Comparison of ENCODE assay signal across 16 cellular contexts in genomic region chr1:41318135-41318534, GRCh38. TPM values are rescaled to one million over a fixed set of nuclear protein-coding genes. Genes with fewer than 3 reads are reported as not detected.
"Had no signal": no experiment of that assay in that cellular context is flagged by ENCODE, and none has a peak within 500 bp of the region (broad histone marks: within the 10 kb centered on the region; RNA-seq: fewer than 3 reads in every experiment).

No MANE protein-coding gene starts in this region.

- H3K9me3 ChIP-seq: pancreas, prostate gland, sigmoid colon, tibial artery had no signal

- H3K4me2 ChIP-seq: hepatocyte had no signal

- H3K4me1 ChIP-seq: prostate gland had no signal

- H3K27me3 ChIP-seq: hepatocyte, pancreas, sigmoid colon, tibial artery had no signal

- H3K27ac Mint-ChIP-seq: endodermal cell, natural killer cell had no signal

- H3K27ac ChIP-seq: coronary artery, hepatocyte, prostate gland had no signal

- H3K79me2 ChIP-seq: hepatocyte had no signal

- H3K36me3 Mint-ChIP-seq: natural killer cell had no signal

- H2AFZ ChIP-seq: hepatocyte had no signal

- H3K9me3 Mint-ChIP-seq: endodermal cell, natural killer cell, neural crest cell had no signal

- H3K4me3 Mint-ChIP-seq: endodermal cell, natural killer cell, neural crest cell had no signal

- ATAC-seq: natural killer cell, pancreas had no signal

- H3K4me3 ChIP-seq: coronary artery, hepatocyte, pancreas, prostate gland, sigmoid colon, tibial artery had no signal

- DNase-seq: central memory CD4-positive, alpha-beta T cell; effector CD4-positive, alpha-beta T cell; endodermal cell; foreskin melanocyte; natural killer cell; pancreas; sigmoid colon; small intestine; stimulated activated CD4-positive, alpha-beta T cell treated with anti-CD3 and anti-CD28 coated beads, Interleukin-2, amount 100 ng/mL, for 48 hours; stimulated activated naive CD4-positive, alpha-beta T cell treated with Interleukin-2 at 50 U/mL for 16 hours; tibial artery had no signal

- FAIRE-seq: pancreas, small intestine had no signal

- H3K36me3 ChIP-seq: pancreas, prostate gland, sigmoid colon, tibial artery had no signal

RNA-seq across cellular contexts. Expression of gene FOXO6, which starts 43.1 kb away (rescaled TPM):
- total RNA-seq: lung microvascular endothelial cell had no signal
